ENCODE assay signal across 9 cellular contexts in the genomic region with DNA sequence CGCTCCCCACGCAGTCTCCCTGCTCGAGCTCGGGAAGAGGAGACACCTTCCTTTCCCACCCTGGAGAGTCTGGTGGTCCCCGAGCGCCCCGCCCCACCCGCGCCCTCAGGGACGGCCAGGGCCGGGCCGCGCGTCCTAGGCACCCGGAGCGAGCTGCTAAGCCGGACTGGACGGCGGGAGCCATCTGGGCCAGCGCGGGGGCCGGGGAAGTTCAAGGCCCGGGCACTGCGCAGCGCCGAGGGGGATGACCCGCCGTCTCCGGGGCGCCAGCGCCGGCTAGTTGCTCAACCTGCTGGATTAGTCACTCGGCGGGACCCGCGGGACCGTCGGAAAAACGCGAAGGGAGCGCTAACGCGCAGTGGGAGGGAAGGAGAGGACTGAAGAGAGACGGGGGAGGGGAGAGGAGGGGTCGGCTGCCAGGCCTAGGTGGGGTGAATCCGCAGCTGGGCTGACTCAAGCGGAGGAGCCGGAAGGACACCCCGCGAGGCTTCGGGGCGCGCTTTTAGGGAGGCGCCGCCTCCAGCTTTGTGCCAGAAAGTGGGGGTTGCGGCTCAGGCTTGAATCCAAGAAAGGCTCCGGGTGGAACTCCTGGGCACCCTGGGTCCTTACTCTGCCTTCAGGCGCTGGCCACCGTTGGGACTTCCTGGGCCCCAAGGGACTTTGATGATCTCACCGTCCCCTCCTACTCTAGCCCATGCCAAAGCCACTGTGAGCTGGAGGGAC.
DNase-seq lines count a peak whose midpoint lies in the region; ATAC-seq, FAIRE-seq and TF ChIP-seq lines count a peak whose summit lies in the region.
"Had no signal": no experiment of that assay in that cellular context is flagged by ENCODE, and none has a peak within 500 bp of the region (broad histone marks: within the 10 kb centered on the region; RNA-seq: fewer than 3 reads in every experiment).

No MANE protein-coding gene starts in this region.

- BruUV-seq in mammary epithelial cell (replicated peaks; lab: Mats Ljungman, UMichigan): no TSS peak

- H3K27me3 ChIP-seq in mammary epithelial cell (ENCODE audit: insufficient read depth, low read length): peaks cover 10% of the 10 kb centered on the region

- H3K27ac ChIP-seq in mammary epithelial cell (ENCODE audit: insufficient read depth, low read depth, low read length): no peak overlapping the region

- H3K4me3 ChIP-seq in mammary epithelial cell (replicated peaks in 1 of 3; ENCODE audit: insufficient read depth in 1 of 3, low read depth in 2 of 3, low read length in 3 of 3): no peak overlapping the region

- no peaks in the 10 kb centered on the region for H3K9me3 ChIP-seq in mammary epithelial cell (replicated peaks; ENCODE audit: insufficient read depth, low read length)

- no peaks in the 10 kb centered on the region for H3K36me3 ChIP-seq in mammary epithelial cell (ENCODE audit: insufficient read depth, low read length)

- CTCF ChIA-PET in mammary epithelial cell (lab: Charles Lee; ENCODE audit: low non-redundant PET): no interaction called here

- peak; percentile 16 for DNase-seq in activated naive CD4-positive, alpha-beta T cell treated with Interleukin-2 at 50 U/mL for 16 hours
- no peak for DNase-seq in activated naive CD4-positive, alpha-beta T cell (lab: John Stamatoyannopoulos, UW)
- DNase-seq in mammary epithelial cell (no peak), lung microvascular endothelial cell (ENCODE audit: low read depth in 2 of 2) (peak; percentile 10 to 12), urothelium cell line (ENCODE audit: low spot score) (peak; percentile 26), NOMO-1 treated with dmso at 0.1 percent for 144 hours (lab: John Stamatoyannopoulos, UW; ENCODE audit: unreplicated experiment) (no peak)
- no peak for DNase-seq in activated CD4-positive, alpha-beta T cell treated with anti-CD3 and anti-CD28 coated beads for 1 hour

- H3K79me2 ChIP-seq in mammary epithelial cell (ENCODE audit: insufficient read depth, low read length): no peaks in the 10 kb centered on the region

- H2AFZ ChIP-seq in mammary epithelial cell (ENCODE audit: low read depth, low read length): no peak overlapping the region

- no peaks in the 10 kb centered on the region for H3K4me1 ChIP-seq in mammary epithelial cell (ENCODE audit: insufficient read depth, low read length)

- no peak for TF ChIP-seq CTCF in mammary epithelial cell (conservative IDR thresholded peaks at IDR 0.05 in 1 of 2, IDR thresholded peaks at IDR 0.05 in 1 of 2; ENCODE audit: extremely low read depth in 1 of 2, insufficient read depth in 1 of 2, low read depth in 1 of 2, low read length in 2 of 2)

- no peaks in the 10 kb centered on the region for H4K20me1 ChIP-seq in mammary epithelial cell (ENCODE audit: insufficient read depth, low read length)

- intact Hi-C loops in mammary epithelial cell (cut with micrococcal nuclease): no loop called here

- dilution Hi-C loops in mammary epithelial cell (cut with HindIII; ENCODE audit: low sequenced_read_pairs): no loop called here

- WGBS in mammary epithelial cell (ENCODE audit: low coverage, missing lambda C conversion rate): 14% methylated on average over 16 of the region's 60 CpGs

- in situ Hi-C loops in mammary epithelial cell (cut with MboI; ENCODE audit: low sequenced_read_pairs in 2 of 2): no loop called here

- H3K4me2 ChIP-seq in mammary epithelial cell (ENCODE audit: insufficient read depth, low read depth, low read length): peak overlapping the region; percentile 29

- H3K9ac ChIP-seq in mammary epithelial cell (ENCODE audit: insufficient read depth, low read length): no peak overlapping the region

- no peak for ATAC-seq in GM18498 (IDR thresholded peaks at IDR 0.05; ENCODE audit: unreplicated experiment)

- no peak for FAIRE-seq in urothelium cell line (lab: Jason Lieb, UNC)
- FAIRE-seq: G401.6 had no signal

Comparison
In these comparisons a context has a peak if more than half of its experiments do, and no peak if none do; other contexts are left out.
1. DNase-seq: peak in activated naive CD4-positive, alpha-beta T cell treated with Interleukin-2 at 50 U/mL for 16 hours (single experiment), lung microvascular endothelial cell (2 of 2) and urothelium cell line (single experiment); none in activated naive CD4-positive, alpha-beta T cell (0 of 4), mammary epithelial cell (single experiment), NOMO-1 treated with dmso at 0.1 percent for 144 hours (single experiment) and activated CD4-positive, alpha-beta T cell treated with anti-CD3 and anti-CD28 coated beads for 1 hour (single experiment).